In genomic region chr12:12784911-12785814, GRCh38 we compare ENCODE assay signal across 8 cellular contexts. TPM values are rescaled to one million over a fixed set of nuclear protein-coding genes. Genes with fewer than 3 reads are reported as not detected.
DNase-seq lines count a peak whose midpoint lies in the region; ATAC-seq and TF ChIP-seq lines count a peak whose summit lies in the region.

Gene APOLD1, plus strand, starts transcription at chr12:12785659. Its CDS starts 33 bp downstream, at chr12:12785692.

- no peaks in the 10 kb centered on the region for H3K36me3 ChIP-seq in HUES6 (ENCODE audit: control insufficient read depth, insufficient read depth, low read length)
- H3K36me3 ChIP-seq in heart right ventricle = no peaks in the 10 kb centered on the region

- H3K27me3 ChIP-seq in HUES6 (ENCODE audit: control insufficient read depth, insufficient read depth, low read length) (peaks cover 35% of the 10 kb centered on the region), heart right ventricle (no peaks in the 10 kb centered on the region)

- peak within 1 kb of the TSS; percentile 73 for H3K4me3 ChIP-seq in HUES6 (ENCODE audit: low read depth, low read length)
- H3K4me3 ChIP-seq in heart right ventricle = peak within 1 kb of the TSS; percentile 48 to 76 (median 66)

- no peak within 1 kb of the TSS for H3K9ac ChIP-seq in HUES6 (ENCODE audit: low read length)

- peak in 1 of 2 donors; percentile 8 for ATAC-seq in activated naive CD4-positive, alpha-beta T cell treated with anti-CD3 and anti-CD28 coated beads, Interleukin-2, amount 50 U/mL, for 72 hours
- peak; percentile 34 to 79 (median 64) for ATAC-seq in heart right ventricle
- ATAC-seq in sciatic nerve = peak; percentile 1
- no peak for ATAC-seq in GM19455 (IDR thresholded peaks at IDR 0.05; ENCODE audit: unreplicated experiment)
- no peak for ATAC-seq in HG03342 (IDR thresholded peaks at IDR 0.05; ENCODE audit: unreplicated experiment)
- ATAC-seq in GM18907 (IDR thresholded peaks at IDR 0.05; ENCODE audit: unreplicated experiment) = no peak

- H3K4me1 ChIP-seq in HUES6 (ENCODE audit: control insufficient read depth, insufficient read depth, low read length) = peaks cover 33% of the 10 kb centered on the region
- H3K4me1 ChIP-seq in heart right ventricle = peaks cover 0 to 56% (median 32%) of the 10 kb centered on the region in 9 donors

- peak within 1 kb of the TSS; percentile 36 to 95 for H3K27ac Mint-ChIP-seq in activated naive CD4-positive, alpha-beta T cell treated with anti-CD3 and anti-CD28 coated beads, Interleukin-2, amount 50 U/mL, for 72 hours

- no peak within 1 kb of the TSS for H3K27ac ChIP-seq in HUES6 (ENCODE audit: low read depth, low read length)
- peak within 1 kb of the TSS; percentile 84 to 98 (median 94) for H3K27ac ChIP-seq in heart right ventricle

- WGBS in heart right ventricle, 2 donors = 45 to 49% methylated on average over 14 of the region's 14 CpGs

- H3K9me3 Mint-ChIP-seq in activated naive CD4-positive, alpha-beta T cell treated with anti-CD3 and anti-CD28 coated beads, Interleukin-2, amount 50 U/mL, for 72 hours = no peaks in the 10 kb centered on the region

- no peaks in the 10 kb centered on the region for H3K9me3 ChIP-seq in HUES6 (ENCODE audit: control insufficient read depth, insufficient read depth, low read depth, low read length)
- no peaks in the 10 kb centered on the region for H3K9me3 ChIP-seq in heart right ventricle

- no peak for DNase-seq in activated naive CD4-positive, alpha-beta T cell treated with anti-CD3 and anti-CD28 coated beads, Interleukin-2, amount 50 U/mL, for 72 hours (ENCODE audit: low spot score in 2 of 2)
- DNase-seq in heart right ventricle (peak; percentile 34 to 84), sciatic nerve (ENCODE audit: low spot score) (no peak), COLO668 (lab: John Stamatoyannopoulos, UW; ENCODE audit: unreplicated experiment) (no peak)

- TF ChIP-seq CTCF in heart right ventricle (IDR thresholded peaks at IDR 0.05) = no peak

- intact Hi-C loops in heart right ventricle (cut with DNase I) = loop anchor here in 6 of 10 donors (2.0 to 10.0 kb wide), 7 partner anchors 43 to 200 kb away; partner anchors contain the start of gene CDKN1B (in 2 of the 6)
- intact Hi-C loops in sciatic nerve (cut with DNase I) = no loop called here

- H3K36me3 Mint-ChIP-seq in activated naive CD4-positive, alpha-beta T cell treated with anti-CD3 and anti-CD28 coated beads, Interleukin-2, amount 50 U/mL, for 72 hours = peaks cover 7 to 13% of the 10 kb centered on the region in 2 donors

RNA-seq across cellular contexts. Expression of gene APOLD1, which starts in this region (rescaled TPM):
- total RNA-seq in activated naive CD4-positive, alpha-beta T cell treated with anti-CD3 and anti-CD28 coated beads, Interleukin-2, amount 50 U/mL, for 72 hours = 1 to 10 TPM; 5.2 to 6.5 TPM
- total RNA-seq in heart right ventricle = 10 to 100 TPM; 11.1 to 98.8 (median 22.0) TPM
- polyA plus RNA-seq in heart right ventricle = 10 to 100 TPM; 11.6 to 19.8 TPM
- total RNA-seq in sciatic nerve = 41.1 TPM

Comparison
In these comparisons a context has a peak if more than half of its experiments do, and no peak if none do; other contexts are left out.
1. ATAC-seq: peak in heart right ventricle (8 of 8) and sciatic nerve (single experiment); none in GM19455 (single experiment), HG03342 (single experiment) and GM18907 (single experiment).
2. DNase-seq: peak in heart right ventricle (2 of 2); none in activated naive CD4-positive, alpha-beta T cell treated with anti-CD3 and anti-CD28 coated beads, Interleukin-2, amount 50 U/mL, for 72 hours (0 of 2), sciatic nerve (single experiment) and COLO668 (single experiment).